Comparison of ENCODE assay signal across 14 cellular contexts in the genomic region with DNA sequence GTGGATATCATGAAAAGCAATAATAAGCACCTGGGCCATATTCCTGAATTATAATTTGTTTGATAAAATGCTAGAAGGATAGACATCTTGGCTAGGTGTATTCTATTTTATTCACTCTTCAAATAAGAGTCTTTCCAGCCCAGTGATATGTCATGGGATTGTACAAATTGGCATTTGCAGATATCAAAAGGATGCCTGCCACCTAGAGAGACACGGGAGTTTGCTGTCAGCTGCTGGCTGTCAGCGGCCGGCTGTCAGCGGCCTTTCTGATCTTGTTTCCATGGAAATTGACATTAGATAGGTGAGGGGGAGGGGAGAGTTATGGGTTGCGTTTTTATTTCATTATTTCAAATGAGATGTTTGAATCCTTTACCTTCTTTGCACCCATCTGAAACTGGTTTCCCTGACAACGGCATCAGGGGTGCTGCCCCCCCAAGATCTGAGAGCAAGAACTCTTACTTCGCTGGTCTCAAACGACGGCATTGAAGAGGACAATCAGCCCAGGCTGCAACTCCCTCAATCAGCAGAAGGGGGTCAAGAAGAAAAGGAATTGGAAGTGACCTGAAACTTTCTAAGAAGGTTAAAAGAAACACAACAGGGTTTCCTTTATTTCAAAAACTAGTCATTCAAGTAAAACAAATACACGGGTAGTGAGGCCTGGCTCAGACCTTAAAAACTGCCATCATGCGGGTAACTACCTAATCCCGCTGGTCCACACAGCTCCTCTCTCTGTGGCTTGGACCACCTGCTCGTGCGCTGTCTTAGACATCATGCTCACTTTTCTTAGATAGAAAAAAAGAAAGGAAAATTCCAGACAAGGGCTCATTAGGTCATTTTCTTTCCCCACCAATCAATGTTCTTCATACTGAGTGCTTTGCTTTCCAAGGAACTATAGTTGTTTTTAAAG.
"Had no signal": no experiment of that assay in that cellular context is flagged by ENCODE, and none has a peak within 500 bp of the region (broad histone marks: within the 10 kb centered on the region; RNA-seq: fewer than 3 reads in every experiment).

No MANE protein-coding gene starts in this region.

- H2AFZ ChIP-seq: parathyroid adenoma had no signal

- H3K27ac ChIP-seq: body of pancreas, esophagus squamous epithelium, parathyroid adenoma had no signal

- H3K9me3 ChIP-seq: body of pancreas, esophagus squamous epithelium had no signal

- H3K4me1 ChIP-seq: body of pancreas, esophagus squamous epithelium, parathyroid adenoma had no signal

- H3K79me2 ChIP-seq: parathyroid adenoma had no signal

- H3K4me3 ChIP-seq: body of pancreas, esophagus squamous epithelium had no signal

- H3K27me3 ChIP-seq: body of pancreas, esophagus squamous epithelium had no signal

- H3K9ac ChIP-seq: parathyroid adenoma had no signal

- DNase-seq: activated CD4-positive, alpha-beta memory T cell treated with anti-CD3 and anti-CD28 coated beads, Interleukin-2, amount 10 ng/mL, durations not matched to agents 7 days and 5 days; activated CD4-positive, alpha-beta T cell treated with anti-CD3 and anti-CD28 coated beads for 4 hours; activated naive CD4-positive, alpha-beta T cell treated with anti-CD3 and anti-CD28 coated beads, Interleukin-2, amount 10 ng/mL, durations not matched to agents 7 days and 5 days; activated T-cell treated with anti-CD3 and anti-CD28 coated beads, Interleukin-2, amount 50 U/mL, for 24 hours; body of pancreas; cortex of kidney; effector CD4-positive, alpha-beta T cell; esophagus squamous epithelium; retina; stimulated activated CD4-positive, alpha-beta T cell treated with anti-CD3 and anti-CD28 coated beads, Interleukin-2, amount 100 ng/mL, for 48 hours had no signal

- FAIRE-seq: endothelial cell of umbilical vein, urothelium cell line had no signal

- H3K36me3 ChIP-seq: esophagus squamous epithelium had no signal

- ATAC-seq: body of pancreas; stimulated activated memory B cell treated with anti-CD40 and anti-IgM and Interleukin-4, amounts not matched to agents 10 μg/mL and 1 μg/mL and 100 μg/mL, for 72 hours had no signal
